Comparison of ENCODE assay signal across 10 cellular contexts in the genomic region with DNA sequence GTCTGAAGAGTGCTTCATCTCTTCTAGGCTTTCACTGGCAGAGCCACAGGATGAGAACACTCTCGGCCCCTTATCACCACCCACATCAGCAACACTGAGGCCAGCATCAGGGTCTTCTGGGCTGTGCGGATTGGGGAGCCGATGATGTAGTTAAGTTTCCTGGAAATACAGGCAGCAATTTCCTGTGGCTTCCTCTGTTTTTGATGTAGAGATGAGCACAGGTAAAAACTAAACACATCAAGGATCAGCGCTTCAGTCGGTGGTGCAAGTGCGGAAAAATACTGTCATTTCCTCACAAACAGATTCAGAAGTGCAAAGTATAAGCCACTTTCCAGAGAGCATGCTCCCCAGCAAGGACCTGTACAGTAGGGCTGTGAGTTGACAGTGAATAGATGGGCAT.
DNase-seq lines count a peak whose midpoint lies in the region; ATAC-seq lines count a peak whose summit lies in the region.
"Had no signal": no experiment of that assay in that cellular context is flagged by ENCODE, and none has a peak within 500 bp of the region (broad histone marks: within the 10 kb centered on the region; RNA-seq: fewer than 3 reads in every experiment).

No MANE protein-coding gene starts in this region.

- ATAC-seq in GM19463 (IDR thresholded peaks at IDR 0.05; ENCODE audit: unreplicated experiment), result no peak
- ATAC-seq: Right ventricle myocardium inferior had no signal

- peak overlapping the region; percentile 69 for H3K27ac ChIP-seq in KOPT-K1 (ENCODE audit: low read depth, low read length, poor library complexity, severe bottlenecking)

- no peaks in the 10 kb centered on the region for H3K9me3 ChIP-seq in KOPT-K1 (ENCODE audit: insufficient read depth, low read length, poor library complexity, severe bottlenecking)

- DNase-seq in activated CD8-positive, alpha-beta memory T cell treated with anti-CD3 and anti-CD28 coated beads for 48 hours (ENCODE audit: low read depth in 2 of 3, low spot score in 2 of 3), result peak in 2 of 3 experiments; percentile 56 to 57
- DNase-seq in effector CD4-positive, alpha-beta T cell, result peak; percentile 56
- DNase-seq in stimulated activated CD8-positive, alpha-beta memory T cell treated with anti-CD3 and anti-CD28 coated beads, Interleukin-12 subunit alpha, Interleukin-12 subunit beta, amount 100 ng/mL, for 4 hours (ENCODE audit: low read depth), result peak; percentile 43
- DNase-seq in retina, result no peak
- no peak for DNase-seq in NCI-H2107 treated with DMSO at 0.1 percent for 48 hours (lab: John Stamatoyannopoulos, UW; ENCODE audit: unreplicated experiment)
- no peak for DNase-seq in cerebellar cortex (ENCODE audit: low spot score)
- DNase-seq: NCI-H2171 had no signal

- no peaks in the 10 kb centered on the region for H3K36me3 ChIP-seq in KOPT-K1 (ENCODE audit: insufficient read depth, low read length)

Comparison
In these comparisons a context has a peak if more than half of its experiments do, and no peak if none do; other contexts are left out.
1. DNase-seq: peak in activated CD8-positive, alpha-beta memory T cell treated with anti-CD3 and anti-CD28 coated beads for 48 hours (2 of 3), effector CD4-positive, alpha-beta T cell (single experiment) and stimulated activated CD8-positive, alpha-beta memory T cell treated with anti-CD3 and anti-CD28 coated beads, Interleukin-12 subunit alpha, Interleukin-12 subunit beta, amount 100 ng/mL, for 4 hours (single experiment); none in retina (single experiment), NCI-H2107 treated with DMSO at 0.1 percent for 48 hours (single experiment) and cerebellar cortex (single experiment).